In the genomic region with DNA sequence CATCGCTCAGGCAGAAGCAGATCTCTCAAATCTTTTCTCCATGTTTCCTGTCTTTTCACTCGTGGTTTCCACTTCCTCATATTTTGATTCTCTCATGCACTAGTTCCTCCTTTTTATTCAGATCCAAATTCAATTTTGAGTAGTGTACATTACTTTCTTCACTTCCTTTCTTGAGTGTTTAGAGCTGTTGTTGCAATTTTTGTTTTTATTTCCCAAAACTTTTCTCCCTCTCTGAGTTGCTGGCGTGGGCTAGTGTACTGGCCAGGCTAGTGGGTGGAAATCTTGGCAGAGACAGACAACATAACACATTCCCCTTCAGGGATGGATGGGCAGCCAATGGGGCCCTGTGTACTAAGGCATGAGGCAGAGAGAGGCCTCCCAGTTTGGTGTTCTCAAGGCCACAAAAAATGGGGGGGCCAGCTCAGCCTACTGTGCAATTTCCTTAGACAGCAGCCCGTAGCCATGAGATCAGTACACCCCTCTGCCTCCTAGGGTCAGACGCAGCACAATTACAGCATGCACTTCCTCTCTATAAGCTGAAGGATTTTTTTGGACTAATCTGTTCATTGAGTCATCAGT, we compare ENCODE assay signal across 9 cellular contexts.
A peak's percentile ranks its signal among the peaks of the same experiment; 100 is the strongest.
DNase-seq lines count a peak whose midpoint lies in the region; ATAC-seq lines count a peak whose summit lies in the region.
"Had no signal": no experiment of that assay in that cellular context is flagged by ENCODE, and none has a peak within 500 bp of the region (broad histone marks: within the 10 kb centered on the region; RNA-seq: fewer than 3 reads in every experiment).

No MANE protein-coding gene starts in this region.

- H3K4me3 ChIP-seq in skeletal muscle cell (ENCODE audit: low read depth, low read length): no peak overlapping the region

- intact Hi-C loops in left ventricle myocardium superior (cut with micrococcal nuclease): no loop called here

- peak; percentile 97 for ATAC-seq in left ventricle myocardium superior
- ATAC-seq in GM18511 (IDR thresholded peaks at IDR 0.05; ENCODE audit: unreplicated experiment): no peak

- DNase-seq in G401 (ENCODE audit: low spot score): peak; percentile 13
- peak in 34 of 56 donors; percentile 9 to 75 (median 31) for DNase-seq in amygdala (lab: John Stamatoyannopoulos, UW)
- peak; percentile 82 for DNase-seq in left ventricle myocardium superior
- peak; percentile 97 for DNase-seq in skeletal muscle cell (ENCODE audit: low read depth)
- no peak for DNase-seq in activated CD8-positive, alpha-beta memory T cell treated with anti-CD3 and anti-CD28 coated beads, Interleukin-2, amount 50 U/mL, for 48 hours
- no peak for DNase-seq in activated CD4-positive, alpha-beta T cell treated with anti-CD3 and anti-CD28 coated beads, Interleukin-2, amount 50 U/mL, for 1 hour
- DNase-seq in SK-N-DZ (ENCODE audit: low spot score): no peak
- DNase-seq: NCI-H1930 had no signal

- in situ Hi-C loops in G401 (cut with HindIII; ENCODE audit: low sequenced_read_pairs): no loop called here

Comparison
In these comparisons a context has a peak if more than half of its experiments do, and no peak if none do; other contexts are left out.
1. DNase-seq: peak in G401 (single experiment), amygdala (34 of 56), left ventricle myocardium superior (single experiment) and skeletal muscle cell (single experiment); none in activated CD8-positive, alpha-beta memory T cell treated with anti-CD3 and anti-CD28 coated beads, Interleukin-2, amount 50 U/mL, for 48 hours (single experiment), activated CD4-positive, alpha-beta T cell treated with anti-CD3 and anti-CD28 coated beads, Interleukin-2, amount 50 U/mL, for 1 hour (single experiment) and SK-N-DZ (single experiment).